9 cellular contexts compared by ENCODE assay signal in the genomic region with DNA sequence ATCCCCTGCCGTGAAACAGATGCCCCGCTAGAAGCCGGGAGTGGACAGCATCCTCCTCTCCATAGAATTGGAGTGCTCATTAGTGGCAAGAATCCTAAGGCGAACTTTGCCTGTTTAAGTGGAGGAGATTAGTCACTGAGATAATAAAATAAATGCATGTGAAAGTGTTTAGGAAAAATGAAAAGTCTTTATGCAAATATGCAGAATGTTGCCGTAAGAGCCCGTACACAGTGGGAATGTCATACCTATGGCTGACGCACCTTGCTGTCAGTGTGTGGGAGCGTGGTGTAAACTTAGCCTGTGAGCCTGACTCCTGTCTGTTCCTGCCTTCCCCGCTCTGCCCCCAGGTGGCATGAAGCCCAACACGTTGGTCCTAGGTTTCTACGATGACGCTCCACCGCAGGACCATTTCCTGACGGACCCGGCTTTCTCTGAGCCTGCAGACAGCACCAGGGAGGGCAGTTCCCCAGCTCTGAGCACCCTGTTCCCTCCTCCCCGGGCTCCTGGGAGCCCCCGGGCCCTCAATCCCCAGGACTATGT. TPM values are rescaled to one million over a fixed set of nuclear protein-coding genes. Genes with fewer than 3 reads are reported as not detected.
A peak's percentile ranks its signal among the peaks of the same experiment; 100 is the strongest.
DNase-seq lines count a peak whose midpoint lies in the region; ATAC-seq and TF ChIP-seq lines count a peak whose summit lies in the region.
"Had no signal": no experiment of that assay in that cellular context is flagged by ENCODE, and none has a peak within 500 bp of the region (broad histone marks: within the 10 kb centered on the region; RNA-seq: fewer than 3 reads in every experiment).

No MANE protein-coding gene starts in this region.

- peak overlapping the region; percentile 6; the same call in 1 of the 2 replicates for H3K27ac Mint-ChIP-seq in WTC11

- POLR2A ChIA-PET in SK-N-SH (lab: Yijun Ruan, JAX), result interaction anchor here (0.6 to 1.1 kb wide), 2 partner anchors 9 to 1549 kb away, joined by 3 to 5 read pairs; partner anchors contain the start of gene SRRT
- POLR2A ChIA-PET in WTC11 (lab: Charles Lee), result no interaction called here

- no peaks in the 10 kb centered on the region for H3K79me2 ChIP-seq in SK-N-SH (ENCODE audit: insufficient read depth)

- CTCF ChIA-PET in SK-N-SH (lab: Yijun Ruan, JAX), result interaction anchor here (1.1 to 2.4 kb wide), 3 partner anchors 11 to 193 kb away, joined by 3 to 13 read pairs (median 3); partner anchors contain the start of gene SLC12A9
- CTCF ChIA-PET in WTC11 (lab: Charles Lee), result interaction anchor here (0.6 to 1.4 kb wide), 3 partner anchors 24 to 160 kb away, joined by 3 to 4 read pairs (median 3); partner anchors contain the start of genes POP7 and UFSP1

- no peak for TF ChIP-seq EP300 in SK-N-SH (IDR thresholded peaks at IDR 0.05; ENCODE audit: borderline replicate concordance in 1 of 2, low read depth in 1 of 2, low read length in 1 of 2)

- no peak overlapping the region for H3K4me2 ChIP-seq in SK-N-SH

- no peak overlapping the region for H3K27ac ChIP-seq in SK-N-SH (ENCODE audit: low read depth in 2 of 2, low read length in 1 of 2)
- peak overlapping the region; percentile 97 to 99 for H3K27ac ChIP-seq in tibial artery

- intact Hi-C loops in tibial artery (cut with DNase I; ENCODE audit: low total_unique reads), result loop anchor here (10.0 kb wide), 1 partner anchor 401 kb away; the partner anchor contains the start of gene SPACDR

- no peaks in the 10 kb centered on the region for H3K9me3 ChIP-seq in SK-N-SH
- H3K9me3 ChIP-seq in tibial artery, result no peaks in the 10 kb centered on the region

- H3F3A ChIP-seq in SK-N-SH (replicated peaks; ENCODE audit: insufficient read depth), result peaks cover 18% of the 10 kb centered on the region

- DNase-seq in SK-N-SH, result peak; percentile 39
- no peak for DNase-seq in WTC11 (ENCODE audit: low spot score)
- peak; percentile 60 for DNase-seq in islet precursor cell
- DNase-seq in tibial artery, result no peak
- no peak for DNase-seq in NCI-H1436 (lab: John Stamatoyannopoulos, UW)
- no peak for DNase-seq in NOMO-1 (lab: John Stamatoyannopoulos, UW; ENCODE audit: unreplicated experiment in 2 of 2)
- DNase-seq: activated gamma-delta T cell had no signal

- H3K9ac ChIP-seq in SK-N-SH, result no peak overlapping the region

- H3K27me3 ChIP-seq in SK-N-SH (ENCODE audit: insufficient read depth) (no peaks in the 10 kb centered on the region), tibial artery (no peaks in the 10 kb centered on the region)

- 87% methylated on average over 17 of the region's 17 CpGs for WGBS in SK-N-SH (ENCODE audit: low lambda C conversion rate)

- H3K4me1 ChIP-seq in SK-N-SH (ENCODE audit: control insufficient read depth in 1 of 2, insufficient read depth in 2 of 2, low read depth in 1 of 2, low read length in 1 of 2) (peaks cover 2 to 19% of the 10 kb centered on the region in 2 experiments; a peak in 3 of 4 replicates), tibial artery (peaks cover 0 to 35% (median 26%) of the 10 kb centered on the region in 4 donors)

- no peak overlapping the region for H3K4me3 Mint-ChIP-seq in WTC11

- H3K36me3 Mint-ChIP-seq in WTC11, result peaks cover 22% of the 10 kb centered on the region

- no peaks in the 10 kb centered on the region for H3K9me3 Mint-ChIP-seq in WTC11

- H3K27me3 Mint-ChIP-seq in WTC11 (ENCODE audit: low read depth), result no peaks in the 10 kb centered on the region

- no peak; the same call in 2 of the 3 replicates for ATAC-seq in SK-N-SH treated with all-trans-retinoic acid at 6 μM for 48 hours
- ATAC-seq in WTC11, result peak; percentile 34
- ATAC-seq in GM21526 (IDR thresholded peaks at IDR 0.05; ENCODE audit: low FRiP score, unreplicated experiment), result no peak

- no peaks in the 10 kb centered on the region for H3K9me2 ChIP-seq in SK-N-SH

- H3K36me3 ChIP-seq in SK-N-SH (replicated peaks in 1 of 2; ENCODE audit: control insufficient read depth in 1 of 2, insufficient read depth in 2 of 2, low read length in 1 of 2) (peaks cover 18 to 19% of the 10 kb centered on the region in 2 experiments), tibial artery (peaks cover 22 to 41% (median 26%) of the 10 kb centered on the region in 3 donors)

- TF ChIP-seq CTCF in SK-N-SH (IDR thresholded peaks at IDR 0.05), result no peak
- no peak for TF ChIP-seq CTCF in WTC11 (IDR thresholded peaks at IDR 0.05)
- TF ChIP-seq CTCF in tibial artery (IDR thresholded peaks at IDR 0.05), result no peak

- no peaks in the 10 kb centered on the region for H4K20me1 ChIP-seq in SK-N-SH (ENCODE audit: insufficient read depth)

- no peak overlapping the region for H3K4me3 ChIP-seq in SK-N-SH (ENCODE audit: low read depth in 2 of 2, low read length in 1 of 2)
- H3K4me3 ChIP-seq in tibial artery, result peak overlapping the region in 1 of 2 donors; percentile 69

- TF ChIP-seq RAD21 in SK-N-SH (IDR thresholded peaks at IDR 0.05; ENCODE audit: low read length), result no peak

- peaks cover 8% of the 10 kb centered on the region for H3K4me1 Mint-ChIP-seq in WTC11

- H2AFZ ChIP-seq in SK-N-SH (ENCODE audit: low read depth), result no peak overlapping the region

TF ChIP-seq in SK-N-SH, 30 proteins besides CTCF, POLR2A, EP300 and RAD21 (continues in another document):
- no peak for TF ChIP-seq ELF1 (IDR thresholded peaks at IDR 0.05)
- TF ChIP-seq JUND (IDR thresholded peaks at IDR 0.05), result no peak

TF ChIP-seq in SK-N-SH treated with all-trans-retinoic acid at 6 μM for 48 hours, 23 proteins besides CTCF, POLR2A, EP300 and RAD21:
- no peak for TF ChIP-seq ZNF70 (CRISPR knock-in tag; IDR thresholded peaks at IDR 0.05)
TF ChIP-seq in SK-N-SH treated with all-trans-retinoic acid at 6 μM for 48 hours: peak in this region for 0.

TF ChIP-seq in WTC11, 78 proteins besides CTCF, POLR2A, EP300 and RAD21 (continues in another document):
- no peak for TF ChIP-seq TP53 (CRISPR knock-in tag; IDR thresholded peaks at IDR 0.05)
- TF ChIP-seq IRF1 (CRISPR knock-in tag; IDR thresholded peaks at IDR 0.05), result no peak
- no peak for TF ChIP-seq NFATC4 (CRISPR knock-in tag; IDR thresholded peaks at IDR 0.05)
- TF ChIP-seq, protein P1, sequence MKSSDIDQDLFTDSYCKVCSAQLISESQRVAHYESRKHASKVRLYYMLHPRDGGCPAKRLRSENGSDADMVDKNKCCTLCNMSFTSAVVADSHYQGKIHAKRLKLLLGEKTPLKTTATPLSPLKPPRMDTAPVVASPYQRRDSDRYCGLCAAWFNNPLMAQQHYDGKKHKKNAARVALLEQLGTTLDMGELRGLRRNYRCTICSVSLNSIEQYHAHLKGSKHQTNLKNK (CRISPR knock-in tag; IDR thresholded peaks at IDR 0.05), result no peak
- TF ChIP-seq MYBL2 (CRISPR knock-in tag; IDR thresholded peaks at IDR 0.05), result no peak
- TF ChIP-seq, protein P2, sequence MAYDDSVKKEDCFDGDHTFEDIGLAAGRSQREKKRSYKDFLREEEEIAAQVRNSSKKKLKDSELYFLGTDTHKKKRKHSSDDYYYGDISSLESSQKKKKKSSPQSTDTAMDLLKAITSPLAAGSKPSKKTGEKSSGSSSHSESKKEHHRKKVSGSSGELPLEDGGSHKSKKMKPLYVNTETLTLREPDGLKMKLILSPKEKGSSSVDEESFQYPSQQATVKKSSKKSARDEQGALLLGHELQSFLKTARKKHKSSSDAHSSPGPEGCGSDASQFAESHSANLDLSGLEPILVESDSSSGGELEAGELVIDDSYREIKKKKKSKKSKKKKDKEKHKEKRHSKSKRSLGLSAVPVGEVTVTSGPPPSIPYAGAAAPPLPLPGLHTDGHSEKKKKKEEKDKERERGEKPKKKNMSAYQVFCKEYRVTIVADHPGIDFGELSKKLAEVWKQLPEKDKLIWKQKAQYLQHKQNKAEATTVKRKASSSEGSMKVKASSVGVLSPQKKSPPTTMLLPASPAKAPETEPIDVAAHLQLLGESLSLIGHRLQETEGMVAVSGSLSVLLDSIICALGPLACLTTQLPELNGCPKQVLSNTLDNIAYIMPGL (CRISPR knock-in tag; IDR thresholded peaks at IDR 0.05), result no peak
- TF ChIP-seq JAZF1 (CRISPR knock-in tag; IDR thresholded peaks at IDR 0.05), result no peak
- TF ChIP-seq CBFB (CRISPR knock-in tag; IDR thresholded peaks at IDR 0.05; ENCODE audit: low read depth), result no peak
- no peak for TF ChIP-seq SMAD3 (CRISPR knock-in tag; IDR thresholded peaks at IDR 0.05; ENCODE audit: borderline replicate concordance)

RNA-seq across cellular contexts. Expression of gene TRIP6, which starts 1.7 kb away (rescaled TPM):
- 6.4 and 6.5 TPM in 2 replicates for polyA plus RNA-seq in SK-N-SH (2012; rRNA removed)
- polyA plus RNA-seq in SK-N-SH (2012; cell fraction: cytosol; rRNA removed), result 3.4 and 6.2 TPM in 2 replicates
- 19.7 and 20.9 TPM in 2 replicates for polyA plus RNA-seq in SK-N-SH (2012; cell fraction: nucleus; rRNA removed)
- total RNA-seq in WTC11 (2021), result 128 to 140 TPM (median 130 TPM) in 3 replicates

RNA-seq across cellular contexts. Expression of gene SRRT, which starts 9.5 kb away (rescaled TPM):
- 76.5 and 92.7 TPM in 2 replicates for polyA plus RNA-seq in SK-N-SH (2012; rRNA removed)
- polyA plus RNA-seq in SK-N-SH (2012; cell fraction: cytosol; rRNA removed), result 35.5 and 44.4 TPM in 2 replicates
- 460 and 556 TPM in 2 replicates for polyA plus RNA-seq in SK-N-SH (2012; cell fraction: nucleus; rRNA removed)
- total RNA-seq in WTC11 (2021), result 209 to 238 TPM (median 233 TPM) in 3 replicates

RNA-seq across cellular contexts. Expression of gene SLC12A9, which starts 12.9 kb away (rescaled TPM):
- polyA plus RNA-seq in SK-N-SH (2012; rRNA removed), result 29.7 and 31.0 TPM in 2 replicates
- 8.1 and 13.3 TPM in 2 replicates for polyA plus RNA-seq in SK-N-SH (2012; cell fraction: cytosol; rRNA removed)
- 121 and 122 TPM in 2 replicates for polyA plus RNA-seq in SK-N-SH (2012; cell fraction: nucleus; rRNA removed)
- total RNA-seq in WTC11 (2021), result 32.6 to 39.3 TPM (median 34.1 TPM) in 3 replicates

RNA-seq across cellular contexts. Expression of gene UFSP1, which starts 24.1 kb away (rescaled TPM):
- polyA plus RNA-seq in SK-N-SH (2012; rRNA removed), result 4.5 and 5.6 TPM in 2 replicates
- 2.4 and 3.4 TPM in 2 replicates for polyA plus RNA-seq in SK-N-SH (2012; cell fraction: cytosol; rRNA removed)
- 5.8 and 8.4 TPM in 2 replicates for polyA plus RNA-seq in SK-N-SH (2012; cell fraction: nucleus; rRNA removed)
- 3.9 to 4.8 TPM (median 4.6 TPM) in 3 replicates for total RNA-seq in WTC11 (2021)

RNA-seq across cellular contexts. Expression of gene ACHE, which starts 30.2 kb away (rescaled TPM):
- polyA plus RNA-seq in SK-N-SH (2012; rRNA removed), result 1.8 and 2.1 TPM in 2 replicates
- polyA plus RNA-seq in SK-N-SH (2012; cell fraction: cytosol; rRNA removed), result 0.51 and 0.93 TPM in 2 replicates
- polyA plus RNA-seq in SK-N-SH (2012; cell fraction: nucleus; rRNA removed), result 8.7 and 13.0 TPM in 2 replicates
- 6.4 to 7.7 TPM (median 6.6 TPM) in 3 replicates for total RNA-seq in WTC11 (2021)

Comparison
In these comparisons a context has a peak if more than half of its experiments do, and no peak if none do; other contexts are left out.
1. DNase-seq: peak in SK-N-SH (single experiment) and islet precursor cell (single experiment); none in WTC11 (single experiment), tibial artery (0 of 2), NCI-H1436 (single experiment) and NOMO-1 (0 of 2).
2. H3K27ac ChIP-seq: peak in tibial artery (2 of 2); none in SK-N-SH (0 of 2).